Comparison of ENCODE assay signal across 8 cellular contexts in the genomic region with DNA sequence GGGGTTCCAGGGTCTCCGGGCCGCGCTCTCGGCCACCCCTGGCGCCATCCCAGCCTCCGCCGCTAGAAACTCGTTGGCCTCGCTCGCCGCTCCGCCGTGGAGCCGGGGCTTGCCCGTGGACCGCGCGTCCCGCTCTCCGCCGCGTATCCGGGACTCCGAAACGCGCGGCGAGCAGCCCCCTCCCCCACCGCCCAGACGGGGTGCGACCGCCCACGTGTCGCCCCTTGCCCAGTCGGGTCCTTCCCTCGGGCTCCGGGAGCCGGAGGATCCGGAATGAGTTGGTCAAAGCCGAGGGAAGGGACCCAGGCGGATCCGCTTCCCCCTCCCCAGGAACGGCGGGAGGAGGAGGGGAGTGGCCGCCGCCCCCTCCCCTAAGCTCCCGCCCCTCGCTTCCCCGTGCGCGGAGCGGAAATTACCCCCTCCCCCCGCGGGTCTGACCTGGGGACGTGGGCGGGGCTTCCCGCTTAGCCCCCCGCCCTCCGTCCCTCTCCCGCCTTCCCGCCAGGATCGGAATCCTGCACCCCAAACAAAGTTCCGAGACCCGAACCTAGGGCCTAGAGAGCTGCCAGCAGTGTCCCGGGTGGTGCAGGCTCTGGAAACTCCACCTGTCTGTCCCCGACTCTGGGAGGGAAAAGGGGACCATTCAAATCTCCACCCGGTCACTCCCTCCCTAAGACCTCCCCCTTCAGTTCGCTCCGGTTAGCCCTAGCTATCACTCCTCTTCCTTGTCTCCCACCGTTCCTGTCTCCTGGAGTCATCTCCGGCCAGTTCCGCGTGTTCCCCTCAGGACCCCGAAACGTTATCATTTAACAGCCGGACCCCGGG.
DNase-seq lines count a peak whose midpoint lies in the region.

No MANE protein-coding gene starts in this region.

- peaks cover 31% of the 10 kb centered on the region for H3K4me1 Mint-ChIP-seq in activated T-cell treated with anti-CD3 and anti-CD28 coated beads, Interleukin-2, amount 50 U/mL, for 24 hours (ENCODE audit: low read depth)

- H3K36me3 Mint-ChIP-seq in activated T-cell treated with anti-CD3 and anti-CD28 coated beads, Interleukin-2, amount 50 U/mL, for 24 hours (ENCODE audit: low read depth) = no peaks in the 10 kb centered on the region

- DNase-seq in CMK (ENCODE audit: low read depth) = peak; percentile 90
- DNase-seq in HuH-7.5 (ENCODE audit: low spot score) = peak; percentile 75
- peak; percentile 47 for DNase-seq in activated T-cell treated with anti-CD3 and anti-CD28 coated beads, Interleukin-2, amount 50 U/mL, for 24 hours
- peak; percentile 96 for DNase-seq in left kidney (ENCODE audit: low read depth, low spot score)
- no peak for DNase-seq in DMS53 (lab: John Stamatoyannopoulos, UW)
- no peak for DNase-seq in DMS79 (lab: John Stamatoyannopoulos, UW)
- DNase-seq in NCI-H2171 (lab: John Stamatoyannopoulos, UW) = no peak
- DNase-seq in NOMO-1 (lab: John Stamatoyannopoulos, UW; ENCODE audit: unreplicated experiment in 2 of 2) = no peak

- H3K27ac Mint-ChIP-seq in activated T-cell treated with anti-CD3 and anti-CD28 coated beads, Interleukin-2, amount 50 U/mL, for 24 hours = peak overlapping the region; percentile 68

- H3K9me3 Mint-ChIP-seq in activated T-cell treated with anti-CD3 and anti-CD28 coated beads, Interleukin-2, amount 50 U/mL, for 24 hours = no peaks in the 10 kb centered on the region

- H3K4me3 Mint-ChIP-seq in activated T-cell treated with anti-CD3 and anti-CD28 coated beads, Interleukin-2, amount 50 U/mL, for 24 hours = peak overlapping the region; percentile 71

- H3K27me3 Mint-ChIP-seq in activated T-cell treated with anti-CD3 and anti-CD28 coated beads, Interleukin-2, amount 50 U/mL, for 24 hours = peaks cover 84% of the 10 kb centered on the region

Comparison
In these comparisons a context has a peak if more than half of its experiments do, and no peak if none do; other contexts are left out.
1. DNase-seq: peak in CMK (single experiment), HuH-7.5 (single experiment), activated T-cell treated with anti-CD3 and anti-CD28 coated beads, Interleukin-2, amount 50 U/mL, for 24 hours (single experiment) and left kidney (single experiment); none in DMS53 (single experiment), DMS79 (single experiment), NCI-H2171 (single experiment) and NOMO-1 (0 of 2).